ENCODE assay signal across 8 cellular contexts in the genomic region with DNA sequence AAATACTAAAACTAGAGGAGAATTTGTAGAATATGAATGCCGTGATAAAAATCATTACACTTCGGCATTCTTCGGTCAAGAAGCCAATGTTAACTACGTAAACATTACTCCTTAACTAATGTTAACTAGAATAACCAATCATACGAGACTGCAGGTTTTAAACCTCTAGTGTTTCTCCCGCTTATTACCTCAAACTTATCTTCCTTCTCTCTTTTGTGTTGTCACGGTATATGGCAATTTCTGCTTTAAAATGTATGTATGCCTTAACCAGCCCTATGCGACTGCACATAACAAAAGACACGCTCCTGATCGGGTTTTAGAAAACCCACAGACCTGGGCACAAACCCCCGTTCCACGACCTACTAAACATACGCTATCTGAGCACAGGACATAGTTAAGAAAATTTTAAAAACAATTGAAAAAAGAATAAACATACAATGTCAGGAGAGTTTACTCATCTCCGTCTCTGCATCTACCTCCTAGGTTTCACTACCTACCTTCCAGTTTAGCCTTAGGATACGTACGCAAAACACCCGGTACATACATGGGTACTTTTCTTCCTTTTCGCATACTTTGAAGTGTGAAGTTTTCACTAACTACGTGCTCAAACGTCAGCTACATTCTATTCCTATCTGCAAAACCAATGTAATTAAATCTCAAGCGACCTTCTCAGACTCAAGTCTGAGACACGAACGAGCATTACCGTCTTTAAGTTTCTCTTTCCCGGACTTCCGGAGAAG. TPM values are rescaled to one million over a fixed set of nuclear protein-coding genes. Genes with fewer than 3 reads are reported as not detected.
A peak's percentile ranks its signal among the peaks of the same experiment; 100 is the strongest.
DNase-seq lines count a peak whose midpoint lies in the region; ATAC-seq, FAIRE-seq and TF ChIP-seq lines count a peak whose summit lies in the region.

No MANE protein-coding gene starts in this region.

- no peak for TF ChIP-seq POLR2A in gastrocnemius medialis (IDR thresholded peaks at IDR 0.05)

- H3K27me3 ChIP-seq in WERI-Rb-1 (ENCODE audit: insufficient read depth, low read depth, severe bottlenecking) (no peaks in the 10 kb centered on the region), foreskin keratinocyte (no peaks in the 10 kb centered on the region), gastrocnemius medialis (no peaks in the 10 kb centered on the region)

- peaks cover 29% of the 10 kb centered on the region for H3K36me3 ChIP-seq in WERI-Rb-1
- peaks cover 0 to 19% of the 10 kb centered on the region in 2 donors for H3K36me3 ChIP-seq in gastrocnemius medialis

- no peak for FAIRE-seq in RCC 7860 (lab: Jason Lieb, UNC)

- in situ Hi-C loops in gastrocnemius medialis (cut with MboI; ENCODE audit: low sequenced_read_pairs in 4 of 4) = loop anchor here (5.0 to 10.0 kb wide), 5 partner anchors 76 to 286 kb away; a partner anchor contains a TSS

- no peak for ATAC-seq in foreskin keratinocyte
- ATAC-seq in gastrocnemius medialis = no peak

- peaks cover 22% of the 10 kb centered on the region for H3K4me1 ChIP-seq in foreskin keratinocyte
- H3K4me1 ChIP-seq in gastrocnemius medialis = peaks cover 43 to 45% of the 10 kb centered on the region in 2 donors

- intact Hi-C loops in gastrocnemius medialis (cut with DNase I; ENCODE audit: low total_unique reads) = loop anchor here (5.0 to 10.0 kb wide), 7 partner anchors 76 to 1436 kb away; a partner anchor contains a TSS

- H3K4me3 ChIP-seq in WERI-Rb-1 (ENCODE audit: low read depth, low read length) = peak overlapping the region; percentile 97
- H3K4me3 ChIP-seq in gastrocnemius medialis = peak overlapping the region; percentile 87 to 100 (median 98)

- H3K9me3 ChIP-seq in WERI-Rb-1 (ENCODE audit: severe bottlenecking) (no peaks in the 10 kb centered on the region), gastrocnemius medialis (no peaks in the 10 kb centered on the region)

- DNase-seq in EH (ENCODE audit: low read depth) = peak; percentile 20
- DNase-seq in HT-29 (ENCODE audit: low spot score) = peak; percentile 58
- no peak for DNase-seq in WERI-Rb-1
- peak in 1 of 2 donors; percentile 64 for DNase-seq in foreskin keratinocyte
- DNase-seq in gastrocnemius medialis = no peak
- DNase-seq in UCSD-AML1 (lab: John Stamatoyannopoulos, UW; ENCODE audit: unreplicated experiment) = no peak
- DNase-seq in islet precursor cell = no peak
- DNase-seq in RCC 7860 (ENCODE audit: low spot score) = no peak

- TF ChIP-seq CTCF in WERI-Rb-1 (IDR thresholded peaks at IDR 0.05; ENCODE audit: low read depth, low read length) = no peak
- TF ChIP-seq CTCF in foreskin keratinocyte (conservative IDR thresholded peaks at IDR 0.05) = no peak
- no peak for TF ChIP-seq CTCF in gastrocnemius medialis (IDR thresholded peaks at IDR 0.05 in 4 of 5, conservative IDR thresholded peaks at IDR 0.05 in 1 of 5)

- peak overlapping the region; percentile 98 for H3K27ac ChIP-seq in WERI-Rb-1
- peak overlapping the region; percentile 99 for H3K27ac ChIP-seq in foreskin keratinocyte
- peak overlapping the region; percentile 96 to 100 (median 99) for H3K27ac ChIP-seq in gastrocnemius medialis

RNA-seq across cellular contexts. Expression of a gene that starts 1.1 kb away (rescaled TPM):
- 120 and 123 TPM in 2 replicates for total RNA-seq in HT-29 (2014; rRNA removed; shearing (Covaris generic))
- total RNA-seq in foreskin keratinocyte (138 and 154 TPM in 2 replicates), gastrocnemius medialis (100 to 1,000 TPM in 3 of 4 donors, 10 to 100 TPM in 1; 50.1 to 134 (median 117) TPM)
- 82.1 and 82.4 TPM in 2 replicates for polyA plus RNA-seq in foreskin keratinocyte

RNA-seq across cellular contexts. Expression of a gene that starts 59.3 kb away (rescaled TPM):
- total RNA-seq in HT-29 (2014; rRNA removed; shearing (Covaris generic)) = 0.48 and 0.50 TPM in 2 replicates
- total RNA-seq in foreskin keratinocyte (0.46 and 0.71 TPM in 2 replicates), gastrocnemius medialis (1 to 10 TPM in 3 of 4 donors, under 1 TPM in 1; 0.64 to 2.9 (median 1.3) TPM)
- 0.16 and 0.32 TPM in 2 replicates for polyA plus RNA-seq in foreskin keratinocyte

RNA-seq across cellular contexts. Expression of a gene that starts 59.3 kb away (rescaled TPM):
- total RNA-seq in HT-29 (2014; rRNA removed; shearing (Covaris generic)) = 50.3 and 50.4 TPM in 2 replicates
- total RNA-seq in foreskin keratinocyte (12.7 and 16.0 TPM in 2 replicates), gastrocnemius medialis (1 to 10 TPM; 3.9 to 7.7 (median 5.9) TPM)
- 15.5 and 17.3 TPM in 2 replicates for polyA plus RNA-seq in foreskin keratinocyte

Comparison
In these comparisons a context has a peak if more than half of its experiments do, and no peak if none do; other contexts are left out.
1. DNase-seq: peak in EH (single experiment) and HT-29 (single experiment); none in WERI-Rb-1 (single experiment), gastrocnemius medialis (0 of 2), UCSD-AML1 (single experiment), islet precursor cell (single experiment) and RCC 7860 (single experiment).
2. Peak in every context shown above with its lines, with median percentiles within 50 percentile points of each other: H3K27ac ChIP-seq.